8 cellular contexts compared by ENCODE assay signal in genomic region chr12:113103756-113104450, GRCh38. TPM values are rescaled to one million over a fixed set of nuclear protein-coding genes. Genes with fewer than 3 reads are reported as not detected.
DNase-seq lines count a peak whose midpoint lies in the region; ATAC-seq and TF ChIP-seq lines count a peak whose summit lies in the region.

No MANE protein-coding gene starts in this region.

- DNase-seq in GM10266 (ENCODE audit: extremely low spot score) (peak; percentile 71), retinal pigment epithelial cell (ENCODE audit: low read depth) (no peak), ovary (no peak), mucosa of gallbladder (ENCODE audit: low spot score) (no peak)
- DNase-seq in central memory CD4-positive, alpha-beta T cell, result peak; percentile 64

- WGBS in ovary, 3 donors, result 2 to 5% (median 4%) methylated on average over 34 to 43 of the region's 43 CpGs

- peak overlapping the region; percentile 78 for H3K27ac ChIP-seq in VCaP
- H3K27ac ChIP-seq in ovary, result no peak overlapping the region

- no peaks in the 10 kb centered on the region for H3K4me1 ChIP-seq in ovary (ENCODE audit: insufficient read depth)

- TF ChIP-seq CTCF in GM10266 (IDR thresholded peaks at IDR 0.05; ENCODE audit: control insufficient read depth, insufficient read depth, low read depth, missing control alignments) (no peak), VCaP (conservative IDR thresholded peaks at IDR 0.05) (peak; percentile 30), retinal pigment epithelial cell (conservative IDR thresholded peaks at IDR 0.05; ENCODE audit: low read depth, low read length) (no peak), ovary (IDR thresholded peaks at IDR 0.05) (no peak)

- no peaks in the 10 kb centered on the region for H3K36me3 ChIP-seq in ovary

- intact Hi-C loops in ovary (cut with DNase I), result loop anchor here in 1 of 4 donors (1.0 kb wide), 1 partner anchor 44 kb away; no protein-coding TSS in a partner anchor

- no peaks in the 10 kb centered on the region for H3K9me3 ChIP-seq in ovary

- no peak for TF ChIP-seq EP300 in ovary (IDR thresholded peaks at IDR 0.05)

- no peak for TF ChIP-seq POLR2A in ovary (IDR thresholded peaks at IDR 0.05)

- H3K4me3 ChIP-seq in retinal pigment epithelial cell (ENCODE audit: low read length) (peak overlapping the region; percentile 20), ovary (no peak overlapping the region)

- H3K27me3 ChIP-seq in ovary, result no peaks in the 10 kb centered on the region

- ATAC-seq in GM19397 (IDR thresholded peaks at IDR 0.05; ENCODE audit: unreplicated experiment) (no peak), GM19324 (IDR thresholded peaks at IDR 0.05; ENCODE audit: low FRiP score, unreplicated experiment) (no peak)

RNA-seq across cellular contexts. Expression of gene RASAL1, which starts 31.7 kb away (rescaled TPM):
- 1 to 10 TPM in 4 of 7 donors, under 1 TPM in 1, not detected in 2; 0.36 to 5.1 (median 1.3) TPM for total RNA-seq in ovary
- polyA plus RNA-seq in ovary, result under 1 TPM; 0.05 to 0.42 TPM
- total RNA-seq in mucosa of gallbladder, result 0.92 TPM

RNA-seq across cellular contexts. Expression of gene CFAP73, which starts 45.6 kb away (rescaled TPM):
- total RNA-seq in ovary (10 to 100 TPM in 1 of 7 donors, 1 to 10 TPM in 3, under 1 TPM in 1, not detected in 2; 0.72 to 38.3 (median 1.6) TPM), mucosa of gallbladder (not detected)
- under 1 TPM in 1 of 2 donors, not detected in 1; 0.15 TPM for polyA plus RNA-seq in ovary

RNA-seq across cellular contexts. Expression of gene DTX1, which starts 47.4 kb away (rescaled TPM):
- total RNA-seq in ovary (1 to 10 TPM in 4 of 7 donors, under 1 TPM in 3; 0.56 to 5.5 (median 1.5) TPM), mucosa of gallbladder (4.1 TPM)
- polyA plus RNA-seq in ovary, result 1 to 10 TPM; 2.1 to 2.4 TPM

Comparison
In these comparisons a context has a peak if more than half of its experiments do, and no peak if none do; other contexts are left out.
1. DNase-seq: peak in GM10266 (single experiment) and central memory CD4-positive, alpha-beta T cell (single experiment); none in retinal pigment epithelial cell (single experiment), ovary (0 of 5) and mucosa of gallbladder (single experiment).